Comparison of ENCODE assay signal across 8 cellular contexts in the genomic region with DNA sequence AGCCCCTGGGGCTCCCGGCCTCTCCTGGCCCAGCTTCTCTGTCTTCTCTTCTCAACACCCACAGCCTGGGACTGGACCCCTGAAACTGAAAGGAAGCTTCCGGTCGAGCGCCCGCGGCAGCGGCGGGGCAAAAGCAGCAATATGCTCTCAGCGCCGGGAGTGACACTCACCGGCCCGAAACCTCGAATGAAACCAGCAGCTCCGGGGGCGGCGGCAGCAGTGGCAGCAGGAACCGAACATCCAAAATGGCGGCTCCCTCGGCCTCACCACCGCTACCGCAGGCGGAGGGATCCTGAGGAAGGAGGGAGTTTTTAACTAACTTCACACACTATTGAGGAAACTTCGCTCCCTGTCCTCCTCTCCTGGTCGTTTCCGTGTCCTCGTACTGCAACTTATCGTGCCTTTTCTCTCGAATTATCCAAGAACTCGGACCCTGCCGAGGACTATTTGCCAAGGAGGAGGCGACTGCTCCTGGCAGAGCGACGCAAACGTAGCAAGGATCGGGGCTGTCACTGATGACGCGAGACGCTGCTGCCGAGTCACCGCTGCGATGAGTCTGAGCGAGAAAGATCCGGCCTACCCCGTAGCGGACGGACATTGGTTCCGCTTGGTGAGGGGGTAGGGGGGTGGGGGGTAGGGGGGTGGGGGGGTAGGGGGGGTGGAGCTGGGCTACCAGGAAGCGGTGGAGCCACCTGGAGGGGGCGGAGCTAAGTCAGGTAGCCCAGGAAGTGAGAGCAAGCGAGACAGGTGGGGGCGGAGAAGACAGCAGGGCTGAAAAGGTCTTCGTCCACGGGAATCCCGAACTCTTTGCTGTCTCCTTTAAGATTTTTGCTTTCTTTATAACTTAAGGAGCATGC. TPM values are rescaled to one million over a fixed set of nuclear protein-coding genes. Genes with fewer than 3 reads are reported as not detected.
DNase-seq lines count a peak whose midpoint lies in the region; ATAC-seq and TF ChIP-seq lines count a peak whose summit lies in the region.

TSS of gene AP1G1 (minus strand) at position 242 of the 857 bp plus-strand sequence. CDS start 19,355 bp downstream, outside the sequence.

- H3K27ac Mint-ChIP-seq in activated CD4-positive, alpha-beta T cell treated with anti-CD3 and anti-CD28 coated beads, Interleukin-2, amount 10 ng/mL, durations not matched to agents 24 days and 14 days, result peak within 1 kb of the TSS; percentile 100

- peak within 1 kb of the TSS; percentile 91 to 100 (median 97) for H3K9ac ChIP-seq in BLaER1 treated with 17β-estradiol and CSF1 and Interleukin-3, amounts not matched to agents 10 nM and 100 nM
- H3K9ac ChIP-seq in colonic mucosa (ENCODE audit: low read depth in 2 of 2, low read length in 2 of 2), result peak within 1 kb of the TSS; percentile 88 to 95

- H3K4me3 ChIP-seq in BLaER1 treated with 17β-estradiol and CSF1 and Interleukin-3, amounts not matched to agents 10 nM and 100 nM, result peak within 1 kb of the TSS; percentile 79 to 99 (median 94)
- H3K4me3 ChIP-seq in colonic mucosa, result peak within 1 kb of the TSS; percentile 84

- H3K36me3 Mint-ChIP-seq in activated CD4-positive, alpha-beta T cell treated with anti-CD3 and anti-CD28 coated beads, Interleukin-2, amount 10 ng/mL, durations not matched to agents 24 days and 14 days (ENCODE audit: low read depth), result peaks cover 13% of the 10 kb centered on the region

- peaks cover 25 to 47% (median 41%) of the 10 kb centered on the region in 11 experiments; a peak in 21 of 22 replicates for H4K20me1 ChIP-seq in BLaER1 treated with 17β-estradiol and CSF1 and Interleukin-3, amounts not matched to agents 10 nM and 100 nM

- peaks cover 20% of the 10 kb centered on the region for H3K4me1 Mint-ChIP-seq in activated CD4-positive, alpha-beta T cell treated with anti-CD3 and anti-CD28 coated beads, Interleukin-2, amount 10 ng/mL, durations not matched to agents 24 days and 14 days

- H3K4me2 ChIP-seq in BLaER1 treated with 17β-estradiol and CSF1 and Interleukin-3, amounts not matched to agents 10 nM and 100 nM, result peak within 1 kb of the TSS; percentile 77 to 95 (median 90)

- H3K9me3 ChIP-seq in BLaER1 treated with 17β-estradiol and CSF1 and Interleukin-3, amounts not matched to agents 10 nM and 100 nM (replicated peaks in 1 of 11), result no peaks in the 10 kb centered on the region
- no peaks in the 10 kb centered on the region for H3K9me3 ChIP-seq in colonic mucosa

- no peaks in the 10 kb centered on the region for H3K27me3 Mint-ChIP-seq in activated CD4-positive, alpha-beta T cell treated with anti-CD3 and anti-CD28 coated beads, Interleukin-2, amount 10 ng/mL, durations not matched to agents 24 days and 14 days

- H3K9me3 Mint-ChIP-seq in activated CD4-positive, alpha-beta T cell treated with anti-CD3 and anti-CD28 coated beads, Interleukin-2, amount 10 ng/mL, durations not matched to agents 24 days and 14 days, result no peaks in the 10 kb centered on the region

- peaks cover 26 to 44% (median 34%) of the 10 kb centered on the region in 10 experiments for H3K4me1 ChIP-seq in BLaER1 treated with 17β-estradiol and CSF1 and Interleukin-3, amounts not matched to agents 10 nM and 100 nM
- H3K4me1 ChIP-seq in colonic mucosa, result peaks cover 9% of the 10 kb centered on the region

- peak within 1 kb of the TSS; percentile 94 to 100 (median 99) for H3K27ac ChIP-seq in BLaER1 treated with 17β-estradiol and CSF1 and Interleukin-3, amounts not matched to agents 10 nM and 100 nM
- H3K27ac ChIP-seq in colonic mucosa, result peak within 1 kb of the TSS; percentile 89

- ATAC-seq in GM19351 (IDR thresholded peaks at IDR 0.05; ENCODE audit: unreplicated experiment) (peak; percentile 82), HG03520 (IDR thresholded peaks at IDR 0.05; ENCODE audit: unreplicated experiment) (peak; percentile 77), left colon (peak; percentile 93)

- no peak for TF ChIP-seq CTCF in colonic mucosa (IDR thresholded peaks at IDR 0.05)

- peaks cover 14 to 35% (median 25%) of the 10 kb centered on the region in 11 experiments; a peak in 20 of 22 replicates for H3K36me3 ChIP-seq in BLaER1 treated with 17β-estradiol and CSF1 and Interleukin-3, amounts not matched to agents 10 nM and 100 nM
- H3K36me3 ChIP-seq in colonic mucosa, result no peaks in the 10 kb centered on the region

- H3K4me3 Mint-ChIP-seq in activated CD4-positive, alpha-beta T cell treated with anti-CD3 and anti-CD28 coated beads, Interleukin-2, amount 10 ng/mL, durations not matched to agents 24 days and 14 days, result peak within 1 kb of the TSS; percentile 94

- intact Hi-C loops in activated CD4-positive, alpha-beta T cell treated with anti-CD3 and anti-CD28 coated beads, Interleukin-2, amount 10 ng/mL, durations not matched to agents 24 days and 14 days (cut with micrococcal nuclease), result loop anchor here (1.0 to 10.0 kb wide), 10 partner anchors 9 to 283 kb away; partner anchors contain the start of genes DHODH, DHX38, IST1 and TXNL4B
- intact Hi-C loops in colonic mucosa (cut with DNase I), result loop anchor here (2.0 kb wide), 1 partner anchor 86 kb away; the partner anchor contains the start of gene IST1
- intact Hi-C loops in left colon (cut with DNase I, micrococcal nuclease), result no loop called here

- DNase-seq in NCI-H526 treated with DMSO at 0.1 percent for 48 hours (lab: John Stamatoyannopoulos, UW), result peak; percentile 79
- peak; percentile 97 for DNase-seq in activated CD4-positive, alpha-beta T cell treated with anti-CD3 and anti-CD28 coated beads, Interleukin-2, amount 10 ng/mL, durations not matched to agents 24 days and 14 days
- DNase-seq in colonic mucosa, result peak; percentile 95
- peak; percentile 91 to 98 for DNase-seq in left colon
- DNase-seq in stimulated activated CD4-positive, alpha-beta T cell treated with anti-CD3 and anti-CD28 coated beads, Interleukin-1b, Interleukin-23, amount 100 ng/mL, for 4 hours (ENCODE audit: low read depth in 2 of 2), result peak; percentile 78 to 85

- H3K27me3 ChIP-seq in BLaER1 treated with 17β-estradiol and CSF1 and Interleukin-3, amounts not matched to agents 10 nM and 100 nM, result no peaks in the 10 kb centered on the region
- H3K27me3 ChIP-seq in colonic mucosa, result no peaks in the 10 kb centered on the region

RNA-seq across cellular contexts. Expression of gene AP1G1, which starts in this region (rescaled TPM):
- total RNA-seq in activated CD4-positive, alpha-beta T cell treated with anti-CD3 and anti-CD28 coated beads, Interleukin-2, amount 10 ng/mL, durations not matched to agents 24 days and 14 days, result 98.3 and 99.5 TPM in 2 replicates
- total RNA-seq in colonic mucosa (100 to 1,000 TPM; 101 to 102 TPM), left colon (100 to 1,000 TPM; 104 to 108 TPM)

Comparison
In these comparisons a context has a peak if more than half of its experiments do, and no peak if none do; other contexts are left out.
1. Peak in every context shown above with its lines: DNase-seq, ATAC-seq, H3K4me3 ChIP-seq and H3K27ac ChIP-seq.
2. intact Hi-C loops: an anchor here in activated CD4-positive, alpha-beta T cell treated with anti-CD3 and anti-CD28 coated beads, Interleukin-2, amount 10 ng/mL, durations not matched to agents 24 days and 14 days (1.0 to 10.0 kb wide) and colonic mucosa (2.0 kb wide); none called in left colon.